Comparison of ENCODE assay signal across 10 cellular contexts in genomic region chr2:30366199-30366691, GRCh38.
A peak's percentile ranks its signal among the peaks of the same experiment; 100 is the strongest.
DNase-seq lines count a peak whose midpoint lies in the region; ATAC-seq and TF ChIP-seq lines count a peak whose summit lies in the region.
"Had no signal": no experiment of that assay in that cellular context is flagged by ENCODE, and none has a peak within 500 bp of the region (broad histone marks: within the 10 kb centered on the region; RNA-seq: fewer than 3 reads in every experiment).

No MANE protein-coding gene starts in this region.

- peak overlapping the region; percentile 88 for H3K27ac Mint-ChIP-seq in activated T-cell treated with anti-CD3 and anti-CD28 coated beads, Interleukin-2, amount 50 U/mL, for 24 hours
- H3K27ac Mint-ChIP-seq: neural progenitor cell had no signal

- no peaks in the 10 kb centered on the region for H3K36me3 ChIP-seq in right lobe of liver
- H3K36me3 ChIP-seq in urinary bladder (ENCODE audit: insufficient read depth), result no peaks in the 10 kb centered on the region
- H3K36me3 ChIP-seq in adrenal gland (replicated peaks in 1 of 2), result no peaks in the 10 kb centered on the region
- H3K36me3 ChIP-seq: neural progenitor cell had no signal

- H3K9me3 ChIP-seq in right cardiac atrium (ENCODE audit: control insufficient read depth, low read length) (no peaks in the 10 kb centered on the region), right lobe of liver (no peaks in the 10 kb centered on the region), adrenal gland (replicated peaks in 1 of 3) (no peaks in the 10 kb centered on the region)

- DNase-seq in right cardiac atrium (no peak), left ventricle myocardium superior (no peak), right lobe of liver (no peak), NCI-H82 (lab: John Stamatoyannopoulos, UW) (no peak), SHP77 treated with DMSO at 0.1 percent for 48 hours (lab: John Stamatoyannopoulos, UW) (no peak), adrenal gland (no peak)
- peak; percentile 65 for DNase-seq in activated T-cell treated with anti-CD3 and anti-CD28 coated beads, Interleukin-2, amount 50 U/mL, for 24 hours
- DNase-seq: C1 segment of cervical spinal cord had no signal

- H3K4me3 ChIP-seq in right cardiac atrium (ENCODE audit: low read length) (no peak overlapping the region), right lobe of liver (no peak overlapping the region), urinary bladder (ENCODE audit: low read depth, low read length) (no peak overlapping the region), adrenal gland (no peak overlapping the region)
- H3K4me3 ChIP-seq: neural progenitor cell had no signal

- H3K27ac ChIP-seq in right cardiac atrium (ENCODE audit: low read length), result peak overlapping the region; percentile 13
- H3K27ac ChIP-seq in right lobe of liver, result no peak overlapping the region
- peak overlapping the region; percentile 69 for H3K27ac ChIP-seq in urinary bladder (ENCODE audit: low read depth)
- H3K27ac ChIP-seq in adrenal gland, result peak overlapping the region in 1 of 5 donors; percentile 52
- H3K27ac ChIP-seq: neural progenitor cell had no signal

- TF ChIP-seq POLR2A in right lobe of liver (IDR thresholded peaks at IDR 0.05), result no peak
- no peak for TF ChIP-seq POLR2A in adrenal gland (IDR thresholded peaks at IDR 0.05)

- 60% methylated on average over 10 of the region's 10 CpGs for WGBS in right cardiac atrium
- 71% methylated on average over 4 of the region's 10 CpGs for WGBS in right lobe of liver (ENCODE audit: insufficient coverage, low coverage, low lambda C conversion rate, missing lambda C conversion rate)
- WGBS in urinary bladder, result 58% methylated on average over 10 of the region's 10 CpGs
- WGBS in adrenal gland, 4 donors, result 48 to 67% (median 59%) methylated on average over 9 to 10 of the region's 10 CpGs

- peaks cover 58% of the 10 kb centered on the region for H3K4me1 Mint-ChIP-seq in activated T-cell treated with anti-CD3 and anti-CD28 coated beads, Interleukin-2, amount 50 U/mL, for 24 hours (ENCODE audit: low read depth)

- no peaks in the 10 kb centered on the region for H3K9me3 Mint-ChIP-seq in activated T-cell treated with anti-CD3 and anti-CD28 coated beads, Interleukin-2, amount 50 U/mL, for 24 hours
- H3K9me3 Mint-ChIP-seq: neural progenitor cell had no signal

- TF ChIP-seq CTCF in right lobe of liver (IDR thresholded peaks at IDR 0.05), result no peak
- TF ChIP-seq CTCF in adrenal gland (IDR thresholded peaks at IDR 0.05), result no peak

- H3K36me3 Mint-ChIP-seq in activated T-cell treated with anti-CD3 and anti-CD28 coated beads, Interleukin-2, amount 50 U/mL, for 24 hours (ENCODE audit: low read depth), result no peaks in the 10 kb centered on the region
- H3K36me3 Mint-ChIP-seq: neural progenitor cell had no signal

- H3K27me3 Mint-ChIP-seq in activated T-cell treated with anti-CD3 and anti-CD28 coated beads, Interleukin-2, amount 50 U/mL, for 24 hours, result no peaks in the 10 kb centered on the region

- intact Hi-C loops in right cardiac atrium (cut with DNase I) (no loop called here), left ventricle myocardium superior (cut with micrococcal nuclease) (no loop called here), right lobe of liver (cut with DNase I) (no loop called here), adrenal gland (cut with DNase I) (no loop called here)

- ATAC-seq in right cardiac atrium (peak in 1 of 2 donors; percentile 57), left ventricle myocardium superior (no peak), right lobe of liver (peak; percentile 47 to 84 (median 68))

- H3K27me3 ChIP-seq in right cardiac atrium (ENCODE audit: control insufficient read depth, insufficient read depth) (no peaks in the 10 kb centered on the region), right lobe of liver (no peaks in the 10 kb centered on the region), adrenal gland (no peaks in the 10 kb centered on the region)
- H3K27me3 ChIP-seq: neural progenitor cell had no signal

- no peak overlapping the region for H3K4me3 Mint-ChIP-seq in activated T-cell treated with anti-CD3 and anti-CD28 coated beads, Interleukin-2, amount 50 U/mL, for 24 hours
- H3K4me3 Mint-ChIP-seq: neural progenitor cell had no signal

- peaks cover 18% of the 10 kb centered on the region for H3K4me1 ChIP-seq in right cardiac atrium (ENCODE audit: control insufficient read depth, insufficient read depth, low read length)
- no peaks in the 10 kb centered on the region for H3K4me1 ChIP-seq in right lobe of liver
- no peaks in the 10 kb centered on the region for H3K4me1 ChIP-seq in urinary bladder (ENCODE audit: insufficient read depth)
- peaks cover 0 to 14% of the 10 kb centered on the region in 2 donors for H3K4me1 ChIP-seq in adrenal gland (replicated peaks in 1 of 2)

Comparison
In these comparisons a context has a peak if more than half of its experiments do, and no peak if none do; other contexts are left out.
1. H3K27ac ChIP-seq: peak in right cardiac atrium (single experiment) and urinary bladder (single experiment); none in right lobe of liver (0 of 3).